9 cellular contexts compared by ENCODE assay signal in the genomic region with DNA sequence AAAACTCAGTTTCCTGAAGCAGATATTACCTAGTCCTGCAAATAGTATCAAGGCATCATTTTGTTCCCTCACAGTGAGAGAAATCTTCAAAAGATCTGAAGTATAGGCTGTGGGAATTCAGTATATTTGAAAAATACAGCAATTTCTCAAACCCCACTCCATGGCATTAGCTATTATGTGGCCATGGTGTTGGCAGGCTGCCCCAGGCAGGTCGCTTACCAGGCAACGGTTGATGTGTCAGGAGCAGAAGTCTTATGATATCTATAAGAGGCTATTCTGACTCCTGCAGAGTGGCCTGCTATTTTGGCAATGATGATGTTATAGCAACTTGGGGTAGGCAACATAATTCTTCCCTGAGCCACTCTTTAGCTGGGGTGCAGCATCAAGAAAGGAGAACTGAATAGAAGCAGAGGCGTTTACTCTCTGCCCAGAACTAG.
DNase-seq lines count a peak whose midpoint lies in the region; ATAC-seq and TF ChIP-seq lines count a peak whose summit lies in the region.
"Had no signal": no experiment of that assay in that cellular context is flagged by ENCODE, and none has a peak within 500 bp of the region (broad histone marks: within the 10 kb centered on the region; RNA-seq: fewer than 3 reads in every experiment).

No MANE protein-coding gene starts in this region.

- 0 out of 2 replicates have a peak overlapping the region, but pooled peaks have one; percentile 18 for H2AFZ ChIP-seq in MM.1S (ENCODE audit: low read length)

- no peaks in the 10 kb centered on the region for H3K9me3 Mint-ChIP-seq in CD8-positive, alpha-beta T cell

- no peaks in the 10 kb centered on the region for H3K27me3 Mint-ChIP-seq in CD8-positive, alpha-beta T cell (ENCODE audit: low read depth)

- peak; percentile 57 for ATAC-seq in GM21717 (IDR thresholded peaks at IDR 0.05; ENCODE audit: unreplicated experiment)
- ATAC-seq in CD8-positive, alpha-beta T cell: no peak

- POLR2A ChIA-PET in CD8-positive, alpha-beta T cell (lab: Charles Lee): no interaction called here

- H3K36me3 Mint-ChIP-seq in CD8-positive, alpha-beta T cell: no peaks in the 10 kb centered on the region

- CTCF ChIA-PET in CD8-positive, alpha-beta T cell (lab: Charles Lee): no interaction called here

- intact Hi-C loops in CD8-positive, alpha-beta T cell (cut with DNase I, micrococcal nuclease): no loop called here

- no peak overlapping the region for H3K9ac ChIP-seq in BLaER1
- peak overlapping the region; percentile 54; the same call in 1 of the 2 replicates for H3K9ac ChIP-seq in MM.1S (ENCODE audit: low read length)

- DNase-seq in MM.1S (peak; percentile 17), fibroblast of gingiva (ENCODE audit: low read depth) (peak; percentile 11), NCI-H524 (lab: John Stamatoyannopoulos, UW) (no peak), AG08396 (ENCODE audit: low spot score) (no peak)
- no peak for DNase-seq in CD8-positive, alpha-beta T cell
- DNase-seq: DND-41 had no signal

- no peak overlapping the region for H3K4me3 ChIP-seq in BLaER1
- H3K4me3 ChIP-seq in MM.1S (ENCODE audit: low read length): 0 out of 2 replicates have a peak overlapping the region, but pooled peaks have one; percentile 2
- H3K4me3 ChIP-seq in skin epidermis: no peak overlapping the region
- H3K4me3 ChIP-seq in CD8-positive, alpha-beta T cell (ENCODE audit: low read depth, low read length): no peak overlapping the region

- no peak for TF ChIP-seq CTCF in MM.1S (IDR thresholded peaks at IDR 0.05; ENCODE audit: low read length)
- TF ChIP-seq CTCF in CD8-positive, alpha-beta T cell (IDR thresholded peaks at IDR 0.05): no peak

- H3K27me3 ChIP-seq in BLaER1 (no peaks in the 10 kb centered on the region), MM.1S (replicated peaks; ENCODE audit: insufficient read depth, low read length) (no peaks in the 10 kb centered on the region)
- H3K27me3 ChIP-seq in CD8-positive, alpha-beta T cell (ENCODE audit: insufficient read depth, low read length): no peaks in the 10 kb centered on the region

- H3K27ac ChIP-seq in BLaER1 (peak overlapping the region; percentile 69), MM.1S (ENCODE audit: low read length) (peak overlapping the region; percentile 91), skin epidermis (peak overlapping the region in 19 of 21 experiments; percentile 4 to 82 (median 57))
- no peak overlapping the region for H3K27ac ChIP-seq in CD8-positive, alpha-beta T cell (ENCODE audit: low read depth, low read length)

- H3K9me2 ChIP-seq in MM.1S (replicated peaks; ENCODE audit: insufficient read depth, low read length): no peaks in the 10 kb centered on the region

- H3K9me3 ChIP-seq in BLaER1: no peaks in the 10 kb centered on the region
- H3K9me3 ChIP-seq in MM.1S (replicated peaks; ENCODE audit: insufficient read depth, low read length): no peaks in the 10 kb centered on the region
- H3K9me3 ChIP-seq in CD8-positive, alpha-beta T cell (ENCODE audit: low read length): no peaks in the 10 kb centered on the region

- peaks cover 6% of the 10 kb centered on the region; the same call in 1 of the 2 replicates for H3F3A ChIP-seq in MM.1S (ENCODE audit: insufficient read depth, low read length)

- H4K20me1 ChIP-seq in BLaER1 (no peaks in the 10 kb centered on the region), MM.1S (ENCODE audit: insufficient read depth, low read length) (no peaks in the 10 kb centered on the region)

- H3K27ac Mint-ChIP-seq in CD8-positive, alpha-beta T cell: no peak overlapping the region

- peaks cover 17% of the 10 kb centered on the region for H3K36me3 ChIP-seq in BLaER1
- H3K36me3 ChIP-seq in MM.1S (replicated peaks; ENCODE audit: insufficient read depth, low read length): no peaks in the 10 kb centered on the region
- H3K36me3 ChIP-seq in CD8-positive, alpha-beta T cell (ENCODE audit: insufficient read depth, low read length): no peaks in the 10 kb centered on the region

- H3K4me2 ChIP-seq in BLaER1 (peak overlapping the region; percentile 64), MM.1S (ENCODE audit: low read depth, low read length) (peak overlapping the region; percentile 48)

- H3K4me1 ChIP-seq in BLaER1: peaks cover 24% of the 10 kb centered on the region
- H3K4me1 ChIP-seq in MM.1S (ENCODE audit: low read length): peaks cover 18% of the 10 kb centered on the region
- no peaks in the 10 kb centered on the region for H3K4me1 ChIP-seq in CD8-positive, alpha-beta T cell (ENCODE audit: insufficient read depth, low read length)

- H3K4me1 Mint-ChIP-seq in CD8-positive, alpha-beta T cell (ENCODE audit: low read depth): no peaks in the 10 kb centered on the region

- H3K79me2 ChIP-seq in MM.1S (ENCODE audit: low read length): no peaks in the 10 kb centered on the region

- no peak overlapping the region for H3K4me3 Mint-ChIP-seq in CD8-positive, alpha-beta T cell

Comparison
In these comparisons a context has a peak if more than half of its experiments do, and no peak if none do; other contexts are left out.
1. DNase-seq: peak in MM.1S (single experiment) and fibroblast of gingiva (single experiment); none in CD8-positive, alpha-beta T cell (0 of 7), NCI-H524 (0 of 2) and AG08396 (single experiment).